ENCODE assay signal across 25 cellular contexts in the genomic region with DNA sequence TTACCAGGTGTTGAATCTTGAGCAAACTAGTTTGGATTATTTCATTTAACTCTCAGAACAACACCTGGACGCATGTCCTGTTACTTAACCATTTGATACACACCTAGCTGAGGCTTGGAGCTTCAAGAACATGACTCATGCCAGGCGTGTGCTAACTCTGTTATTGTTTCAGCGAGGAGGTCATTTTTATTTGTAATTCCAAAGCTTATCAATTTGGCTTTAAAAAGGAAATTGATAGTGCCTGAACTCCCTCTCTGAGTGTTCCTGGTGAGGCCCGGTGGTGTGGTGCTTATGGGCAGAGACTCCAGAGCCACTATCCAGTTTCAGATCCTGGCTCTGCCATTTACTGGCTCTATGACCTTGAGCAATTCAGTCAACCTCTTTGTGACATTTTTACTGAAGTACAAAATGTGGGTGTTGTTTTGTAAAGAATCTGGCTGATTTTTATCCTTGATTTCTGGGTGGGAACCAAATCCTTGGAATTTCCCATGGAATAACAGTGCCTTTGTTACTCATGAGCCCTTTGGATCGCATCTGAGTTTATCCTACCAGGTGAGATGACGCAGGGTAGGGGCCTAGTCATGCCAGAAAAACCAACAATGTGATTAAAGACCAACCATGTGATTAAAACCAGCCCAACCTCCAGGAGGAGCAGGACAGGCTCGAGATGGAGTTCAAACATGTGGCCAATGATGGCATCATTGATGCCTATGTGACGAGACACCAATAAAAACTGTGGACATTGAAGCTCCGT.
"Had no signal": no experiment of that assay in that cellular context is flagged by ENCODE, and none has a peak within 500 bp of the region (broad histone marks: within the 10 kb centered on the region; RNA-seq: fewer than 3 reads in every experiment).

No MANE protein-coding gene starts in this region.

- H3K4me3 ChIP-seq: colonic mucosa, left lung, lower lobe of right lung, ovary, psoas muscle, right atrium auricular region, tibial nerve had no signal

- H3K36me3 ChIP-seq: colonic mucosa, left lung, lower lobe of right lung, ovary, right atrium auricular region, tibial nerve had no signal

- H3K4me1 ChIP-seq: colonic mucosa, left lung, lower lobe of right lung, psoas muscle, right atrium auricular region, tibial nerve had no signal

- H3K27me3 ChIP-seq: colonic mucosa, left lung, ovary, right atrium auricular region, tibial nerve had no signal

- ATAC-seq: activated CD8-positive, alpha-beta T cell treated with anti-CD3 and anti-CD28 coated beads for 36 hours; activated T-cell treated with anti-CD3 and anti-CD28 coated beads, Interleukin-2, amount 50 U/mL, for 4 hours; activated T-helper 17 cell treated with anti-CD3 and anti-CD28 coated beads, Interleukin-2, amount 50 U/mL, for 72 hours; left lung; lower lobe of right lung; naive thymus-derived CD4-positive, alpha-beta T cell; psoas muscle; WTC11 had no signal

- DNase-seq: activated CD4-positive, alpha-beta T cell treated with anti-CD3 and anti-CD28 coated beads for 1 hour; activated CD4-positive, alpha-beta T cell treated with anti-CD3 and anti-CD28 coated beads, Interleukin-2, amount 10 ng/mL, durations not matched to agents 7 days and 5 days; activated CD8-positive, alpha-beta T cell treated with anti-CD3 and anti-CD28 coated beads for 36 hours; activated gamma-delta T cell treated with Interleukin-2 at 50 U/mL for 16 hours; activated naive CD4-positive, alpha-beta T cell treated with anti-CD3 and anti-CD28 coated beads, Interleukin-2, amount 50 U/mL, for 16 hours; activated T-cell treated with anti-CD3 and anti-CD28 coated beads, Interleukin-2, amount 50 U/mL, for 4 hours; amniotic stem cell; colonic mucosa; effector memory CD4-positive, alpha-beta T cell; head of caudate nucleus; hypothalamus; kidney glomerular epithelial cell; left lung; lower lobe of right lung; naive thymus-derived CD4-positive, alpha-beta T cell; ovary; psoas muscle; stimulated activated CD4-positive, alpha-beta T cell treated with anti-CD3 and anti-CD28 coated beads, Interleukin-15, amount 100 ng/mL, for 24 hours; stimulated activated naive CD4-positive, alpha-beta T cell; SW 1271; T1000 had no signal

- H3K27ac ChIP-seq: colonic mucosa, left lung, lower lobe of right lung, ovary, psoas muscle, right atrium auricular region, tibial nerve had no signal

- H3K9me3 ChIP-seq: colonic mucosa, ovary, psoas muscle had no signal
